20 cellular contexts compared by ENCODE assay signal in genomic region chr1:1625824-1626206, GRCh38.
"Had no signal": no experiment of that assay in that cellular context is flagged by ENCODE, and none has a peak within 500 bp of the region (broad histone marks: within the 10 kb centered on the region; RNA-seq: fewer than 3 reads in every experiment).

No MANE protein-coding gene starts in this region.

- H3K9me3 ChIP-seq: neutrophil, pancreas, psoas muscle, stomach, suprapubic skin, tibial nerve had no signal

- H3K27me3 Mint-ChIP-seq: natural killer cell treated with Interleukin-12 subunit alpha and Interleukin-12 subunit beta and Interleukin-15 and Interleukin-18, amount 100 ng/mL, for 72 hours had no signal

- H3K27ac Mint-ChIP-seq: activated naive CD4-positive, alpha-beta T cell treated with anti-CD3 and anti-CD28 coated beads for 36 hours; activated naive CD8-positive, alpha-beta T cell treated with anti-CD3 and anti-CD28 coated beads, Interleukin-2, amount 10 ng/mL, durations not matched to agents 7 days and 5 days; activated T-cell treated with anti-CD3 and anti-CD28 coated beads, Interleukin-2, amount 50 U/mL, for 72 hours; natural killer cell treated with Interleukin-12 subunit alpha and Interleukin-12 subunit beta and Interleukin-15 and Interleukin-18, amount 100 ng/mL, for 72 hours; T-cell; T-helper 2 cell treated with Interferon-gamma antibody and Interleukin-4, amounts not matched to agents 5 μg/mL and 100 μg/mL, for 36 hours had no signal

- H3K27me3 ChIP-seq: pancreas had no signal

- H3K36me3 Mint-ChIP-seq: natural killer cell treated with Interleukin-12 subunit alpha and Interleukin-12 subunit beta and Interleukin-15 and Interleukin-18, amount 100 ng/mL, for 72 hours; T-cell had no signal

- H3K27ac ChIP-seq: neutrophil, pancreas, psoas muscle, skin epidermis, stomach, suprapubic skin, tibial nerve, VCaP had no signal

- H3K4me3 Mint-ChIP-seq: activated naive CD4-positive, alpha-beta T cell treated with anti-CD3 and anti-CD28 coated beads for 36 hours; activated naive CD8-positive, alpha-beta T cell treated with anti-CD3 and anti-CD28 coated beads, Interleukin-2, amount 10 ng/mL, durations not matched to agents 7 days and 5 days; activated T-cell treated with anti-CD3 and anti-CD28 coated beads, Interleukin-2, amount 50 U/mL, for 72 hours; natural killer cell treated with Interleukin-12 subunit alpha and Interleukin-12 subunit beta and Interleukin-15 and Interleukin-18, amount 100 ng/mL, for 72 hours; T-cell; T-helper 2 cell treated with Interferon-gamma antibody and Interleukin-4, amounts not matched to agents 5 μg/mL and 100 μg/mL, for 36 hours had no signal

- H3K4me1 ChIP-seq: pancreas had no signal

- ATAC-seq: activated T-cell treated with anti-CD3 and anti-CD28 coated beads, Interleukin-2, amount 50 U/mL, for 72 hours; natural killer cell treated with Interleukin-12 subunit alpha and Interleukin-12 subunit beta and Interleukin-15 and Interleukin-18, amount 100 ng/mL, for 72 hours; pancreas; psoas muscle; T-cell had no signal

- DNase-seq: activated CD4-positive, alpha-beta T cell treated with anti-CD3 and anti-CD28 coated beads for 1 hour; activated effector memory CD4-positive, alpha-beta T cell treated with Interleukin-2 at 50 U/mL for 16 hours; activated naive CD4-positive, alpha-beta T cell treated with anti-CD3 and anti-CD28 coated beads for 36 hours; activated T-cell treated with anti-CD3 and anti-CD28 coated beads, Interleukin-2, amount 50 U/mL, for 72 hours; amniotic stem cell; effector CD4-positive, alpha-beta T cell; kidney glomerular epithelial cell; stimulated activated CD4-positive, alpha-beta T cell treated with anti-CD3 and anti-CD28 coated beads, Interleukin-1b, Interleukin-23, amount 100 ng/mL, for 48 hours; stomach had no signal

- H3K4me3 ChIP-seq: pancreas, psoas muscle, skin epidermis, stomach, suprapubic skin, tibial nerve had no signal

- H3K9me3 Mint-ChIP-seq: activated naive CD4-positive, alpha-beta T cell treated with anti-CD3 and anti-CD28 coated beads for 36 hours; activated naive CD8-positive, alpha-beta T cell treated with anti-CD3 and anti-CD28 coated beads, Interleukin-2, amount 10 ng/mL, durations not matched to agents 7 days and 5 days; activated T-cell treated with anti-CD3 and anti-CD28 coated beads, Interleukin-2, amount 50 U/mL, for 72 hours; natural killer cell treated with Interleukin-12 subunit alpha and Interleukin-12 subunit beta and Interleukin-15 and Interleukin-18, amount 100 ng/mL, for 72 hours; T-cell; T-helper 2 cell treated with Interferon-gamma antibody and Interleukin-4, amounts not matched to agents 5 μg/mL and 100 μg/mL, for 36 hours had no signal
